ENCODE assay signal across 8 cellular contexts in the genomic region with DNA sequence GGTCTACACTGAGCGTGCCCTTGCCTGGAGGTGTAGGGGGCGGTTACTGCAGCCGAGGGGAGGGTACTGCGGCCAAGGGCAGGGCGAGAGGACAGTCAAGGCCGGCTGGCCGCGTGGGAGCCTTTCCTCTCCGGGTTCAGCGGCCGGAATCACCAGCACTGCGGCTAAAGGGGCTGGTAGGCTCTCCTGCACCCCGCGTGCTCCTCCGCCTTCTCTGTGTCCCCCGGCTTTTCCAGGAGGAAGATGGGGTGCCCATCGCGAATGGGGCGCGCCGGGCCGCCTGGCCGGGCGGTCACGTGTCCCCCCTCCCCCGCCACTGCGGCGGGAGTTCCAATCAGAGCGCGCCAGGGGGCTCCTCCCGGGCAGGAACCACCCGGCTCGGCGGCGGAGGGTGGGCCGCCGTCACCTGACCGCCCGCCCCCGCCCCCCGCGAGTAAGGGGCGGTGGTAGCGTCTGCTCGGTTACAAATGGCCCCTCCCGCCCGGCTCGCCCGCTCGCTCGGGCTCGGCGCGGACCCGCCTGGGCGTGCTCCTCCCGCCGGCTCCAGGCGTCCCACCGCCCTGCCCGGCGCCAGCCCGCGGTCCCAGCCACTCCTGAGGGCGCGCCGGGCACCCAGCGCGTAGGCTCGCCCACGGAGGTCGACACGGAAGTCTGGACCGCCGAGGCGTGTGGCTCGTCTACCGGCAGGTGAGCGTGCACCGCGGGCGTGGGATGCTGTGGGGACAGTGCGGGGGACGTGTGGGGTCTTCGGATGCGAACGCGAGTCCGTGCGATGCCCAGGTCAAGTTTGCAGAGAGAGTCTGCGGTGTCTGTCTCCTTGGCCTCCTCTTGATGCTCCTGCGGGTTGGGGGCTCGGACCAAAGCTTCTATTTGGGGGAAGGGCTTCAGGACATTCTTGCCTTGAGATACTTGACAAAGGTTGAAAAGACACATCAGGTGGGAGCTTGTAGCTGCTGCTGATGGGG.
DNase-seq lines count a peak whose midpoint lies in the region; ATAC-seq and TF ChIP-seq lines count a peak whose summit lies in the region.

No MANE protein-coding gene starts in this region.

- no peak for TF ChIP-seq CTCF in brain (conservative IDR thresholded peaks at IDR 0.05)
- TF ChIP-seq CTCF in smooth muscle cell (IDR thresholded peaks at IDR 0.05; ENCODE audit: borderline replicate concordance, insufficient read depth, poor library complexity, severe bottlenecking): no peak

- H3K27me3 ChIP-seq in iPS-20b (ENCODE audit: insufficient read depth, low read length) (peaks cover 80% of the 10 kb centered on the region), smooth muscle cell (ENCODE audit: low read depth) (peaks cover 86% of the 10 kb centered on the region)

- H3K4me1 Mint-ChIP-seq in brain: peaks cover 53% of the 10 kb centered on the region

- ATAC-seq in GM21381 (IDR thresholded peaks at IDR 0.05; ENCODE audit: unreplicated experiment) (peak; percentile 49), HG03342 (IDR thresholded peaks at IDR 0.05; ENCODE audit: unreplicated experiment) (no peak)

- H3K4me1 ChIP-seq in iPS-20b (ENCODE audit: insufficient read depth, low read length) (peaks cover 6% of the 10 kb centered on the region; the same call in 1 of the 2 replicates), smooth muscle cell (ENCODE audit: low read depth) (peaks cover 36% of the 10 kb centered on the region)

- peak overlapping the region in 3 of 5 experiments; percentile 45 to 79 (median 65) for H3K27ac Mint-ChIP-seq in brain

- H3K9me3 ChIP-seq in iPS-20b (ENCODE audit: insufficient read depth, low read depth, low read length) (peaks cover 5% of the 10 kb centered on the region), smooth muscle cell (replicated peaks; ENCODE audit: low read depth) (no peaks in the 10 kb centered on the region)

- 2% methylated on average over 67 of the region's 93 CpGs for WGBS in smooth muscle cell (ENCODE audit: low lambda C conversion rate)

- no peaks in the 10 kb centered on the region for H3F3A ChIP-seq in smooth muscle cell (ENCODE audit: low read depth)

- peak overlapping the region; percentile 48; the same call in 1 of the 2 replicates for H3K9ac ChIP-seq in iPS-20b (ENCODE audit: low read depth, low read length)
- no peak overlapping the region for H3K9ac ChIP-seq in smooth muscle cell (ENCODE audit: low read depth)

- H2AFZ ChIP-seq in smooth muscle cell (ENCODE audit: low read depth): peak overlapping the region; percentile 7

- H3K79me2 ChIP-seq in smooth muscle cell (ENCODE audit: low read depth): no peaks in the 10 kb centered on the region

- H4K20me1 ChIP-seq in smooth muscle cell (ENCODE audit: low read depth): no peaks in the 10 kb centered on the region

- peaks cover 3 to 9% (median 4%) of the 10 kb centered on the region in 5 experiments for H3K9me3 Mint-ChIP-seq in brain

- peak overlapping the region; percentile 87 to 89 (median 87) for H3K4me3 Mint-ChIP-seq in brain

- no peak overlapping the region for H3K27ac ChIP-seq in iPS-20b (ENCODE audit: low read length)
- no peak overlapping the region for H3K27ac ChIP-seq in smooth muscle cell (ENCODE audit: low read depth)

- DNase-seq in COLO829 (ENCODE audit: low spot score) (peak; percentile 62), NCI-H2029 (lab: John Stamatoyannopoulos, UW) (peak; percentile 82), smooth muscle cell (lab: John Stamatoyannopoulos, UW; ENCODE audit: unreplicated experiment) (no peak), SIG-M5 treated with dmso at 0.1 percent for 504 hours (lab: John Stamatoyannopoulos, UW; ENCODE audit: unreplicated experiment) (no peak)

- no peaks in the 10 kb centered on the region for H3K36me3 ChIP-seq in iPS-20b (ENCODE audit: insufficient read depth, low read depth, low read length)
- no peaks in the 10 kb centered on the region for H3K36me3 ChIP-seq in smooth muscle cell (ENCODE audit: low read depth)

- H3K27me3 Mint-ChIP-seq in brain: peaks cover 96% of the 10 kb centered on the region

- peak overlapping the region; percentile 80 for H3K4me2 ChIP-seq in smooth muscle cell

- H3K36me3 Mint-ChIP-seq in brain: no peaks in the 10 kb centered on the region

- peak overlapping the region; percentile 81 for H3K4me3 ChIP-seq in iPS-20b (ENCODE audit: low read length)
- H3K4me3 ChIP-seq in smooth muscle cell: peak overlapping the region; percentile 54

Comparison
In these comparisons a context has a peak if more than half of its experiments do, and no peak if none do; other contexts are left out.
1. DNase-seq: peak in COLO829 (single experiment) and NCI-H2029 (single experiment); none in smooth muscle cell (single experiment) and SIG-M5 treated with dmso at 0.1 percent for 504 hours (single experiment).